In genomic region chr20:54207743-54208491, GRCh38 we compare ENCODE assay signal across 8 cellular contexts. TPM values are rescaled to one million over a fixed set of nuclear protein-coding genes. Genes with fewer than 3 reads are reported as not detected.
A peak's percentile ranks its signal among the peaks of the same experiment; 100 is the strongest.
DNase-seq lines count a peak whose midpoint lies in the region; ATAC-seq and TF ChIP-seq lines count a peak whose summit lies in the region.

A gene with protein sequence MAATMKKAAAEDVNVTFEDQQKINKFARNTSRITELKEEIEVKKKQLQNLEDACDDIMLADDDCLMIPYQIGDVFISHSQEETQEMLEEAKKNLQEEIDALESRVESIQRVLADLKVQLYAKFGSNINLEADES (plus strand): TSS chr20:54208087. CDS start chr20:54208101, 14 bp downstream.

- peak within 1 kb of the TSS; percentile 80 for H3K4me3 Mint-ChIP-seq in activated CD4-positive, alpha-beta T cell treated with anti-CD3 and anti-CD28 coated beads for 36 hours

- DNase-seq in BJ (ENCODE audit: low read depth) (no peak), NCI-H446 treated with DMSO at 0.1 percent for 48 hours (lab: John Stamatoyannopoulos, UW) (peak; percentile 62), choroid plexus epithelial cell (ENCODE audit: low read depth) (peak; percentile 90), left colon (peak; percentile 81 to 89)
- peak; percentile 88 for DNase-seq in activated CD4-positive, alpha-beta T cell treated with anti-CD3 and anti-CD28 coated beads for 36 hours
- peak; percentile 79 for DNase-seq in stimulated activated CD4-positive, alpha-beta T cell treated with anti-CD3 and anti-CD28 coated beads, Interleukin-1b, Interleukin-23, amount 100 ng/mL, for 48 hours

- ATAC-seq in GM19043 (IDR thresholded peaks at IDR 0.05; ENCODE audit: low read depth, unreplicated experiment) = peak; percentile 93
- ATAC-seq in HG03354 (IDR thresholded peaks at IDR 0.05; ENCODE audit: poor library complexity, severe bottlenecking, unreplicated experiment) = peak; percentile 97
- ATAC-seq in activated CD4-positive, alpha-beta T cell treated with anti-CD3 and anti-CD28 coated beads for 36 hours = peak; percentile 82
- ATAC-seq in left colon = peak; percentile 86

- CTCF ChIA-PET in BJ (lab: Yijun Ruan, JAX) = interaction anchor here (1.0 to 13.0 kb wide), 9 partner anchors 9 to 440 kb away, joined by 3 to 544 read pairs (median 9); no protein-coding TSS in a partner anchor
- CTCF ChIA-PET in activated CD4-positive, alpha-beta T cell treated with anti-CD3 and anti-CD28 coated beads for 36 hours (lab: Charles Lee) = interaction anchor here (0.6 to 2.7 kb wide), 18 partner anchors 8 to 441 kb away, joined by 3 to 14 read pairs (median 4); no protein-coding TSS in a partner anchor

- H3K27me3 ChIP-seq in BJ (ENCODE audit: control insufficient read depth, insufficient read depth, low read length) = peaks cover 2% of the 10 kb centered on the region; the same call in 1 of the 2 replicates

- peak; percentile 81 for TF ChIP-seq CTCF in BJ (IDR thresholded peaks at IDR 0.05; ENCODE audit: insufficient read depth, low read depth, low read length)
- TF ChIP-seq CTCF in choroid plexus epithelial cell (conservative IDR thresholded peaks at IDR 0.05; ENCODE audit: low read depth, low read length) = peak; percentile 59

- peaks cover 47% of the 10 kb centered on the region for H3K4me1 Mint-ChIP-seq in activated CD4-positive, alpha-beta T cell treated with anti-CD3 and anti-CD28 coated beads for 36 hours

- H3K36me3 ChIP-seq in BJ (ENCODE audit: control insufficient read depth, insufficient read depth, low read length) = no peaks in the 10 kb centered on the region

- H3K27me3 Mint-ChIP-seq in activated CD4-positive, alpha-beta T cell treated with anti-CD3 and anti-CD28 coated beads for 36 hours = no peaks in the 10 kb centered on the region

- H3K9me3 Mint-ChIP-seq in activated CD4-positive, alpha-beta T cell treated with anti-CD3 and anti-CD28 coated beads for 36 hours (ENCODE audit: low read depth) = no peaks in the 10 kb centered on the region

- intact Hi-C loops in activated CD4-positive, alpha-beta T cell treated with anti-CD3 and anti-CD28 coated beads for 36 hours (cut with DNase I, micrococcal nuclease) = loop anchor here (1.0 to 10.0 kb wide), 6 partner anchors 77 to 1053 kb away; no protein-coding TSS in a partner anchor
- intact Hi-C loops in left colon (cut with DNase I, micrococcal nuclease) = no loop called here

- H3K27ac Mint-ChIP-seq in activated CD4-positive, alpha-beta T cell treated with anti-CD3 and anti-CD28 coated beads for 36 hours = peak within 1 kb of the TSS; percentile 99

- POLR2A ChIA-PET in BJ (lab: Charles Lee) = no interaction called here
- POLR2A ChIA-PET in activated CD4-positive, alpha-beta T cell treated with anti-CD3 and anti-CD28 coated beads for 36 hours (lab: Charles Lee) = interaction anchor here (0.6 kb wide), 1 partner anchor 623 kb away, joined by 3 read pairs; no protein-coding TSS in a partner anchor

- peak within 1 kb of the TSS; percentile 82 for H3K4me3 ChIP-seq in BJ (ENCODE audit: low read depth, low read length)
- H3K4me3 ChIP-seq in choroid plexus epithelial cell (ENCODE audit: low read depth, low read length) = peak within 1 kb of the TSS; percentile 90

- H3K36me3 Mint-ChIP-seq in activated CD4-positive, alpha-beta T cell treated with anti-CD3 and anti-CD28 coated beads for 36 hours (ENCODE audit: low read depth) = peaks cover 12% of the 10 kb centered on the region

RNA-seq across cellular contexts. Expression of the gene that starts here (rescaled TPM):
- 10.4 and 40.1 TPM in 2 replicates for polyA plus RNA-seq in BJ (2011; rRNA removed)
- polyA minus RNA-seq in BJ (2011; rRNA and poly(A)+ RNA removed) = 0.76 and 0.87 TPM in 2 replicates
- 10 to 100 TPM; 55.4 to 60.5 TPM for total RNA-seq in activated CD4-positive, alpha-beta T cell treated with anti-CD3 and anti-CD28 coated beads for 36 hours
- total RNA-seq in left colon = 10 to 100 TPM; 11.1 to 14.7 TPM

Comparison
In these comparisons a context has a peak if more than half of its experiments do, and no peak if none do; other contexts are left out.
1. intact Hi-C loops: an anchor here in activated CD4-positive, alpha-beta T cell treated with anti-CD3 and anti-CD28 coated beads for 36 hours (1.0 to 10.0 kb wide); none called in left colon.